In the genomic region with DNA sequence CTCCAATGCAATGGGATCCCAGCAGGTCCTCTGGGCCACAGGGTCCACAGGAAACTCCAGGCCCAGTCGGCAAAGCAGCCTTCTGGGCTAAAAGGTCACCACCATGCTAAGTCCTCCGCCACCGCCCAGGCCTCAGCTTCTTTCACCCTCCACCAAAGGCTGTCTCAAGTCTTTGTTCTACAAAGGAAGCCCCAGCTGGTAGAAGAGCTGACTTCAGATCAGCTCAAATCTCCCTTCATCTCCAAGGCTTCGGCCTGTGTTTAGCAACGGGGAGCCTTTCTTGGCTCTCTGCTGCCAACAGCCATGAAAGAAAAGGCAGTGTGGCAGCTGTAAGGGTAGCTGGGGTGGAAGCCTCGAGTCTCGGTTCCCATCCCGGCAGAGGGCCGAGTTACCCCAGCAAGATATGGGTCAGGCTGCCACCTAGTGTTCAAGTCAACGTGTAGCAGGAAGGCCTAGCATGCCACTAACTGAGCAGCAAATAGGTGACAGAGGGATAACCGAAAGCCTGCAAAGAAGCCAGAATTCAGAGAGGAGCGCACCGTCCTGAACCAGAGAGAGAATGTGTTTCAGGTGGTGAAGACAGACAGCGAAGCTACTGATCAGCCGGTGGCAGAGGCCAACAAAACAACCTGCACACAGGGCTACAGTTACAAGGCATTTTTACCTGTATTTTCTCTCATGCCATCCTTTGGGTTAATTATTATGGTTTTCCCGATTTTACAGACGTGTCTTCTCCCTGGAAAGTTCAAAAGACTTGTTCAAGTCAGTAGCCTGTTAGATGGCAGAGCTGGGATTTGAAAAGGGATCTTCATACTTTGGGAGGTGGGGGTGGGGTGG, we compare ENCODE assay signal across 8 cellular contexts. TPM values are rescaled to one million over a fixed set of nuclear protein-coding genes. Genes with fewer than 3 reads are reported as not detected.
DNase-seq lines count a peak whose midpoint lies in the region; ATAC-seq and TF ChIP-seq lines count a peak whose summit lies in the region.

No MANE protein-coding gene starts in this region.

- CTCF ChIA-PET in activated CD4-positive, alpha-beta T cell treated with anti-CD3 and anti-CD28 coated beads for 36 hours (lab: Charles Lee) = interaction anchor here (0.7 to 11.7 kb wide), 27 partner anchors 10 to 725 kb away, joined by 3 to 104 read pairs (median 4); no protein-coding TSS in a partner anchor

- no peaks in the 10 kb centered on the region for H3K4me1 Mint-ChIP-seq in activated CD4-positive, alpha-beta T cell treated with anti-CD3 and anti-CD28 coated beads for 36 hours

- no peak overlapping the region for H3K4me3 Mint-ChIP-seq in activated CD4-positive, alpha-beta T cell treated with anti-CD3 and anti-CD28 coated beads for 36 hours

- no peak overlapping the region for H3K27ac Mint-ChIP-seq in activated CD4-positive, alpha-beta T cell treated with anti-CD3 and anti-CD28 coated beads for 36 hours

- POLR2A ChIA-PET in activated CD4-positive, alpha-beta T cell treated with anti-CD3 and anti-CD28 coated beads for 36 hours (lab: Charles Lee) = no interaction called here

- H3K27me3 Mint-ChIP-seq in activated CD4-positive, alpha-beta T cell treated with anti-CD3 and anti-CD28 coated beads for 36 hours = peaks cover 19% of the 10 kb centered on the region

- no peaks in the 10 kb centered on the region for H3K9me3 Mint-ChIP-seq in activated CD4-positive, alpha-beta T cell treated with anti-CD3 and anti-CD28 coated beads for 36 hours (ENCODE audit: low read depth)

- no peak overlapping the region for H3K4me3 ChIP-seq in AG10803 (ENCODE audit: low read length)
- H3K4me3 ChIP-seq in coronary artery = no peak overlapping the region

- intact Hi-C loops in activated CD4-positive, alpha-beta T cell treated with anti-CD3 and anti-CD28 coated beads for 36 hours (cut with DNase I, micrococcal nuclease) = loop anchor here (1.0 to 2.0 kb wide), 5 partner anchors 42 to 389 kb away; no protein-coding TSS in a partner anchor

- peak; percentile 90 for ATAC-seq in GM18861 (IDR thresholded peaks at IDR 0.05; ENCODE audit: unreplicated experiment)
- ATAC-seq in HG03095 (IDR thresholded peaks at IDR 0.05; ENCODE audit: unreplicated experiment) = peak; percentile 85
- ATAC-seq in activated CD4-positive, alpha-beta T cell treated with anti-CD3 and anti-CD28 coated beads for 36 hours = peak; percentile 99

- peak; percentile 93 for TF ChIP-seq CTCF in AG10803 (conservative IDR thresholded peaks at IDR 0.05; ENCODE audit: low read length)
- TF ChIP-seq CTCF in coronary artery (IDR thresholded peaks at IDR 0.05) = peak; percentile 66

- no peaks in the 10 kb centered on the region for H3K36me3 Mint-ChIP-seq in activated CD4-positive, alpha-beta T cell treated with anti-CD3 and anti-CD28 coated beads for 36 hours (ENCODE audit: low read depth)

- H3K27ac ChIP-seq in coronary artery = no peak overlapping the region

- peak; percentile 75 for DNase-seq in AG10803 (ENCODE audit: low read depth)
- DNase-seq in NCI-H446 (lab: John Stamatoyannopoulos, UW) = peak; percentile 51 to 83
- peak; percentile 81 for DNase-seq in activated CD4-positive, alpha-beta T cell treated with anti-CD3 and anti-CD28 coated beads for 36 hours
- no peak for DNase-seq in coronary artery (ENCODE audit: low spot score)
- DNase-seq in lung microvascular endothelial cell (ENCODE audit: low read depth in 2 of 2) = peak; percentile 73 to 79
- DNase-seq in stimulated activated CD8-positive, alpha-beta memory T cell treated with anti-CD3 and anti-CD28 coated beads, Interleukin-2, amount 100 ng/mL, for 48 hours (ENCODE audit: low read depth in 2 of 2) = peak; percentile 44 to 46

RNA-seq across cellular contexts. Expression of gene CRNN, which starts 26.8 kb away (rescaled TPM):
- not detected for total RNA-seq in activated CD4-positive, alpha-beta T cell treated with anti-CD3 and anti-CD28 coated beads for 36 hours
- not detected in 2 replicates for total RNA-seq in lung microvascular endothelial cell
